14 cellular contexts compared by ENCODE assay signal in genomic region chr5:155983954-155984353, GRCh38.
"Had no signal": no experiment of that assay in that cellular context is flagged by ENCODE, and none has a peak within 500 bp of the region (broad histone marks: within the 10 kb centered on the region; RNA-seq: fewer than 3 reads in every experiment).

No MANE protein-coding gene starts in this region.

- ATAC-seq: heart left ventricle; right cardiac atrium; stimulated activated memory B cell treated with anti-CD40 and anti-IgM and Interleukin-4, amounts not matched to agents 10 μg/mL and 1 μg/mL and 100 μg/mL, for 72 hours; T-helper 17 cell had no signal

- DNase-seq: activated CD4-positive, CD25-positive, alpha-beta regulatory T cell; activated T-cell treated with anti-CD3 and anti-CD28 coated beads, Interleukin-2, amount 50 U/mL, for 1 hour; heart left ventricle; islet precursor cell; left ventricle myocardium inferior; occipital lobe; right cardiac atrium; spleen; stimulated activated CD4-positive, alpha-beta T cell treated with anti-CD3 and anti-CD28 coated beads, Interleukin-1b, Interleukin-23, amount 100 ng/mL, for 48 hours; T-helper 17 cell had no signal

- H3K36me3 ChIP-seq: heart left ventricle, left ventricle myocardium inferior, spleen, tibial nerve had no signal

- H3K27ac ChIP-seq: heart left ventricle, left ventricle myocardium inferior, spleen, tibial nerve had no signal

- H3K4me1 ChIP-seq: spleen, tibial nerve had no signal

- H3K27me3 ChIP-seq: heart left ventricle, spleen, tibial nerve had no signal

- FAIRE-seq: frontal cortex, TTC549 had no signal

- H3K9me3 ChIP-seq: heart left ventricle, left ventricle myocardium inferior, spleen, tibial nerve had no signal

- H3K4me3 ChIP-seq: heart left ventricle, left ventricle myocardium inferior, spleen, tibial nerve had no signal
